ENCODE assay signal across 14 cellular contexts in the genomic region with DNA sequence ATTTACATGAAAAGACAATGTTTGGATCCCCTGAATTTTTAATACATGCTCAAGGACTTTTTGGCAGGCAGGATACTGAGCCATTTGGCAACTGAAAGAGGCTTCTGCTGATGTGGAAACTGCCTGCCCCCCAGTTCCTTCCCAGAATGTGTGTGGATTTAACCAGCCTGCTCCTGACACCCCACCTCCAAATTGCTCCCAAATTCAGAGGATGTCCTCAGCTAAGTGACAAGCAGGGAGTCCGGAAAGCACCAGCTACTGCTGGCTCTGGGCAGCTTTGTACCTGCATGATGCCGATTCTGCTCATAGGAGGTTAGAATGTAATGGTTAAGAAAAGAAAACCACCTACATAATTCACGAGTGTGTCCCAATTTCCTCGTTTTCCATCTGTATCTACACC.
"Had no signal": no experiment of that assay in that cellular context is flagged by ENCODE, and none has a peak within 500 bp of the region (broad histone marks: within the 10 kb centered on the region; RNA-seq: fewer than 3 reads in every experiment).

No MANE protein-coding gene starts in this region.

- H3K4me3 Mint-ChIP-seq: effector memory CD8-positive, alpha-beta T cell; naive B cell; nephron had no signal

- H3K36me3 Mint-ChIP-seq: naive B cell had no signal

- DNase-seq: effector memory CD8-positive, alpha-beta T cell; left colon; mesendoderm; naive B cell; pancreas; small intestine; stimulated activated CD4-positive, alpha-beta T cell treated with anti-CD3 and anti-CD28 coated beads, Interleukin-12 subunit alpha, Interleukin-12 subunit beta, amount 100 ng/mL, for 4 hours; stimulated activated naive CD4-positive, alpha-beta T cell; stomach; transverse colon had no signal

- H3K27ac Mint-ChIP-seq: effector memory CD8-positive, alpha-beta T cell; naive B cell; nephron; progenitor cell of endocrine pancreas had no signal

- H3K4me1 Mint-ChIP-seq: naive B cell, nephron had no signal

- H3K9me3 Mint-ChIP-seq: naive B cell, nephron had no signal

- ATAC-seq: effector memory CD8-positive, alpha-beta T cell; gastroesophageal sphincter; left colon; right cardiac atrium had no signal

- H3K27me3 Mint-ChIP-seq: effector memory CD8-positive, alpha-beta T cell had no signal
